Comparison of ENCODE assay signal across 22 cellular contexts in genomic region chr12:89129471-89129870, GRCh38.
DNase-seq lines count a peak whose midpoint lies in the region; TF ChIP-seq lines count a peak whose summit lies in the region.
"Had no signal": no experiment of that assay in that cellular context is flagged by ENCODE, and none has a peak within 500 bp of the region (broad histone marks: within the 10 kb centered on the region; RNA-seq: fewer than 3 reads in every experiment).

No MANE protein-coding gene starts in this region.

- H3K27me3 Mint-ChIP-seq in brain, result no peaks in the 10 kb centered on the region
- H3K27me3 Mint-ChIP-seq: memory B cell had no signal

- DNase-seq in NCI-H2171 treated with DMSO at 0.1 percent for 48 hours (lab: John Stamatoyannopoulos, UW) (peak; percentile 6), NCI-H2171 (lab: John Stamatoyannopoulos, UW) (no peak), GF-D8 (lab: John Stamatoyannopoulos, UW) (no peak), smooth muscle cell (lab: John Stamatoyannopoulos, UW; ENCODE audit: unreplicated experiment) (no peak), NCI-H187 treated with DMSO at 0.1 percent for 48 hours (lab: John Stamatoyannopoulos, UW) (no peak)
- peak; percentile 10 for DNase-seq in stimulated activated CD4-positive, alpha-beta T cell treated with anti-CD3 and anti-CD28 coated beads, Interleukin-1b, Interleukin-23, amount 100 ng/mL, for 48 hours
- no peak for DNase-seq in stimulated activated CD4-positive, alpha-beta T cell treated with anti-CD3 and anti-CD28 coated beads, Interleukin-2, amount 100 ng/mL, for 48 hours
- DNase-seq: activated CD4-positive, alpha-beta T cell treated with anti-CD3 and anti-CD28 coated beads, Interleukin-2, amount 50 U/mL, for 1 hour; BE2C; DMS79; effector memory CD8-positive, alpha-beta T cell; foreskin keratinocyte; GOT3; KBM-7; MG63; NCI-H2029 treated with DMSO at 0.1 percent for 48 hours; NCI-H524; upper lobe of right lung had no signal

- H3K9me3 ChIP-seq in smooth muscle cell (replicated peaks; ENCODE audit: low read depth), result no peaks in the 10 kb centered on the region
- H3K9me3 ChIP-seq: BE2C, MG63, prostate gland, upper lobe of right lung had no signal

- no peaks in the 10 kb centered on the region for H3K27me3 ChIP-seq in smooth muscle cell (ENCODE audit: low read depth)
- H3K27me3 ChIP-seq: BE2C, foreskin keratinocyte, MG63, upper lobe of right lung had no signal

- no peaks in the 10 kb centered on the region for H3K9me3 Mint-ChIP-seq in brain
- H3K9me3 Mint-ChIP-seq: effector memory CD8-positive, alpha-beta T cell; memory B cell had no signal

- H3F3A ChIP-seq in smooth muscle cell (ENCODE audit: low read depth), result no peaks in the 10 kb centered on the region

- peaks cover 11% of the 10 kb centered on the region for H3K4me1 ChIP-seq in smooth muscle cell (ENCODE audit: low read depth)
- H3K4me1 ChIP-seq: BE2C, foreskin keratinocyte, prostate gland, upper lobe of right lung had no signal

- peaks cover 5% of the 10 kb centered on the region for H3K4me1 Mint-ChIP-seq in brain
- H3K4me1 Mint-ChIP-seq: memory B cell had no signal

- H3K27ac ChIP-seq in smooth muscle cell (ENCODE audit: low read depth), result no peak overlapping the region
- H3K27ac ChIP-seq: coronary artery, foreskin keratinocyte, prostate gland, upper lobe of right lung had no signal

- H3K9ac ChIP-seq in smooth muscle cell (ENCODE audit: low read depth), result no peak overlapping the region

- H3K36me3 ChIP-seq in smooth muscle cell (ENCODE audit: low read depth), result no peaks in the 10 kb centered on the region
- H3K36me3 ChIP-seq: BE2C, MG63, prostate gland, upper lobe of right lung had no signal

- no peak overlapping the region for H3K4me2 ChIP-seq in smooth muscle cell

- TF ChIP-seq CTCF in brain (conservative IDR thresholded peaks at IDR 0.05) (no peak), smooth muscle cell (IDR thresholded peaks at IDR 0.05; ENCODE audit: borderline replicate concordance, insufficient read depth, poor library complexity, severe bottlenecking) (no peak)

- no peaks in the 10 kb centered on the region for H3K79me2 ChIP-seq in smooth muscle cell (ENCODE audit: low read depth)

- 100% methylated on average over 3 of the region's 3 CpGs for WGBS in smooth muscle cell (ENCODE audit: low lambda C conversion rate)

- peak overlapping the region in 2 of 5 experiments; percentile 6 to 10 for H3K4me3 Mint-ChIP-seq in brain
- H3K4me3 Mint-ChIP-seq: effector memory CD8-positive, alpha-beta T cell; memory B cell had no signal

- H3K4me3 ChIP-seq in smooth muscle cell, result no peak overlapping the region
- H3K4me3 ChIP-seq: coronary artery, MG63, prostate gland, upper lobe of right lung had no signal

- peak overlapping the region in 4 of 5 experiments; percentile 5 to 80 (median 52) for H3K27ac Mint-ChIP-seq in brain
- H3K27ac Mint-ChIP-seq: effector memory CD8-positive, alpha-beta T cell; memory B cell had no signal

- H4K20me1 ChIP-seq in smooth muscle cell (ENCODE audit: low read depth), result no peaks in the 10 kb centered on the region

- no peaks in the 10 kb centered on the region for H3K36me3 Mint-ChIP-seq in brain
- H3K36me3 Mint-ChIP-seq: memory B cell had no signal

- H2AFZ ChIP-seq in smooth muscle cell (ENCODE audit: low read depth), result no peak overlapping the region

Comparison
In these comparisons a context has a peak if more than half of its experiments do, and no peak if none do; other contexts are left out.
1. DNase-seq: peak in NCI-H2171 treated with DMSO at 0.1 percent for 48 hours (single experiment) and stimulated activated CD4-positive, alpha-beta T cell treated with anti-CD3 and anti-CD28 coated beads, Interleukin-1b, Interleukin-23, amount 100 ng/mL, for 48 hours (single experiment); none in NCI-H2171 (single experiment), stimulated activated CD4-positive, alpha-beta T cell treated with anti-CD3 and anti-CD28 coated beads, Interleukin-2, amount 100 ng/mL, for 48 hours (0 of 2), GF-D8 (single experiment), smooth muscle cell (single experiment) and NCI-H187 treated with DMSO at 0.1 percent for 48 hours (single experiment).